13 cellular contexts compared by ENCODE assay signal in the genomic region with DNA sequence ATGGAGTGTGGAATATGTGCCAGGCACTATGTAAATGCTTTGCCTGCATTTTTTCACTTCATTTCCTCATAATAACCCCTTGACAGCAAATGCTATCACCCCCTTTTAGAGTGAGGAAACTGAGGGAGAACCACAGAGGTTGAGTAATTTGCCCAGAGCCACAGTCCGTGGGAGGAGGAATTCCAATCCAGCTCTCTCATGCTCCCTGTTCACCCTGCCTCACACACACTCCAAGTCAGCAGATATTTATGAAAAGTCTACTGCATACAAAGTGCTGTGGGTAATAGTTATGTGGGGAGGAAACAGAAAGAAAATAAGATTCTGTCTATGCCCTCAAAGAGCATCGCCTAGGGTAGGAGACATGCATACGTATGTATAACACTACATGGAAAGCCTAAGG. TPM values are rescaled to one million over a fixed set of nuclear protein-coding genes. Genes with fewer than 3 reads are reported as not detected.
DNase-seq lines count a peak whose midpoint lies in the region; ATAC-seq and TF ChIP-seq lines count a peak whose summit lies in the region.
"Had no signal": no experiment of that assay in that cellular context is flagged by ENCODE, and none has a peak within 500 bp of the region (broad histone marks: within the 10 kb centered on the region; RNA-seq: fewer than 3 reads in every experiment).

No MANE protein-coding gene starts in this region.

- H3K36me3 Mint-ChIP-seq in chondrocyte (ENCODE audit: low read depth), result no peaks in the 10 kb centered on the region
- H3K36me3 Mint-ChIP-seq in mesothelial cell of epicardium, result no peaks in the 10 kb centered on the region

- no peak overlapping the region for H3K4me3 ChIP-seq in AG09309 (ENCODE audit: control insufficient read depth, low read depth, low read length)
- no peak overlapping the region for H3K4me3 ChIP-seq in right cardiac atrium (ENCODE audit: low read length)

- no peaks in the 10 kb centered on the region for H3K9me3 ChIP-seq in right cardiac atrium (ENCODE audit: control insufficient read depth, low read length)
- H3K9me3 ChIP-seq: neutrophil had no signal

- peak overlapping the region; percentile 82 for H3K27ac Mint-ChIP-seq in chondrocyte (ENCODE audit: unreplicated experiment)
- peak overlapping the region; percentile 50 for H3K27ac Mint-ChIP-seq in mesothelial cell of epicardium
- H3K27ac Mint-ChIP-seq: activated CD8-positive, alpha-beta T cell treated with anti-CD3 and anti-CD28 coated beads, Interleukin-2, amount 10 ng/mL, durations not matched to agents 7 days and 5 days had no signal

- WGBS in right cardiac atrium, result 62% methylated on average over 3 of the region's 3 CpGs

- H3K4me1 ChIP-seq in right cardiac atrium (ENCODE audit: control insufficient read depth, insufficient read depth, low read length), result peaks cover 3% of the 10 kb centered on the region

- no peak for TF ChIP-seq CTCF in AG09309 (IDR thresholded peaks at IDR 0.05; ENCODE audit: control insufficient read depth, insufficient read depth, low read depth, low read length, missing control alignments)
- no peak for TF ChIP-seq CTCF in chondrocyte (IDR thresholded peaks at IDR 0.05)
- no peak for TF ChIP-seq CTCF in mesothelial cell of epicardium (IDR thresholded peaks at IDR 0.05; ENCODE audit: unreplicated experiment)

- DNase-seq in AG09309 (ENCODE audit: low read depth), result peak; percentile 66
- peak; percentile 50 for DNase-seq in LHCN-M2 (ENCODE audit: low read depth)
- no peak for DNase-seq in chondrocyte (ENCODE audit: low spot score)
- DNase-seq in mesothelial cell of epicardium (ENCODE audit: low spot score in 2 of 2, unreplicated experiment in 2 of 2), result no peak
- DNase-seq in stimulated activated naive CD4-positive, alpha-beta T cell (lab: John Stamatoyannopoulos, UW), result no peak
- no peak for DNase-seq in right cardiac atrium
- no peak for DNase-seq in RKO (ENCODE audit: low spot score)
- DNase-seq in substantia nigra (lab: John Stamatoyannopoulos, UW), result no peak
- DNase-seq: activated CD8-positive, alpha-beta T cell treated with anti-CD3 and anti-CD28 coated beads, Interleukin-2, amount 10 ng/mL, durations not matched to agents 7 days and 5 days; activated effector memory CD4-positive, alpha-beta T cell treated with anti-CD3 and anti-CD28 coated beads, Interleukin-2, amount 50 U/mL, for 16 hours; AML-193; hippocampal formation had no signal

- no peak overlapping the region for H3K27ac ChIP-seq in right cardiac atrium (ENCODE audit: low read length)
- H3K27ac ChIP-seq in substantia nigra (ENCODE audit: low read depth, low read length, poor library complexity, severe bottlenecking), result no peak overlapping the region
- H3K27ac ChIP-seq: neutrophil had no signal

- no peak for ATAC-seq in right cardiac atrium
- ATAC-seq: activated CD8-positive, alpha-beta T cell treated with anti-CD3 and anti-CD28 coated beads, Interleukin-2, amount 10 ng/mL, durations not matched to agents 7 days and 5 days had no signal

- intact Hi-C loops in right cardiac atrium (cut with DNase I), result no loop called here

- H3K4me1 Mint-ChIP-seq in chondrocyte (ENCODE audit: low read depth) (peaks cover 35% of the 10 kb centered on the region), mesothelial cell of epicardium (peaks cover 17% of the 10 kb centered on the region)

- H3K9me3 Mint-ChIP-seq in chondrocyte (ENCODE audit: low read depth), result no peaks in the 10 kb centered on the region
- H3K9me3 Mint-ChIP-seq in mesothelial cell of epicardium, result no peaks in the 10 kb centered on the region

- no peaks in the 10 kb centered on the region for H3K27me3 ChIP-seq in right cardiac atrium (ENCODE audit: control insufficient read depth, insufficient read depth)
- H3K27me3 ChIP-seq: neutrophil had no signal

- H3K27me3 Mint-ChIP-seq in chondrocyte (ENCODE audit: low read depth), result peaks cover 13% of the 10 kb centered on the region
- peaks cover 38% of the 10 kb centered on the region for H3K27me3 Mint-ChIP-seq in mesothelial cell of epicardium (ENCODE audit: low read depth)

- no peak overlapping the region for H3K4me3 Mint-ChIP-seq in chondrocyte (ENCODE audit: unreplicated experiment)
- H3K4me3 Mint-ChIP-seq in mesothelial cell of epicardium, result no peak overlapping the region
- H3K4me3 Mint-ChIP-seq: activated CD8-positive, alpha-beta T cell treated with anti-CD3 and anti-CD28 coated beads, Interleukin-2, amount 10 ng/mL, durations not matched to agents 7 days and 5 days had no signal

RNA-seq across cellular contexts. Expression of a gene that starts 30.9 kb away (rescaled TPM):
- total RNA-seq in LHCN-M2 (2014; rRNA removed) (30.3 and 33.3 TPM in 2 replicates), chondrocyte (17.4 to 21.3 TPM (median 19.0 TPM) in 3 replicates), mesothelial cell of epicardium (39.7 to 41.9 TPM (median 41.0 TPM) in 3 replicates), right cardiac atrium (10 to 100 TPM; 15.2 to 17.8 (median 16.6) TPM)
- polyA plus RNA-seq in LHCN-M2 (2012), result 3.0 TPM
- polyA plus RNA-seq in right cardiac atrium, result 4.1 TPM

Comparison
In these comparisons a context has a peak if more than half of its experiments do, and no peak if none do; other contexts are left out.
1. DNase-seq: peak in AG09309 (single experiment) and LHCN-M2 (single experiment); none in chondrocyte (single experiment), mesothelial cell of epicardium (0 of 2), stimulated activated naive CD4-positive, alpha-beta T cell (0 of 6), right cardiac atrium (0 of 3), RKO (single experiment) and substantia nigra (0 of 49).